ENCODE assay signal across 16 cellular contexts in genomic region chr11:44980533-44981427, GRCh38. TPM values are rescaled to one million over a fixed set of nuclear protein-coding genes. Genes with fewer than 3 reads are reported as not detected.
DNase-seq lines count a peak whose midpoint lies in the region; ATAC-seq, FAIRE-seq and TF ChIP-seq lines count a peak whose summit lies in the region.
"Had no signal": no experiment of that assay in that cellular context is flagged by ENCODE, and none has a peak within 500 bp of the region (broad histone marks: within the 10 kb centered on the region; RNA-seq: fewer than 3 reads in every experiment).

No MANE protein-coding gene starts in this region.

- no peak for FAIRE-seq in HepG2 (lab: Jason Lieb, UNC)

- intact Hi-C loops in HepG2 (cut with micrococcal nuclease; ENCODE audit: unreplicated experiment) (no loop called here), spleen (cut with DNase I; ENCODE audit: low total_unique reads) (no loop called here)

- H3K27me3 ChIP-seq in HepG2 (ENCODE audit: control insufficient read depth in 1 of 2, insufficient read depth in 2 of 2, low read length in 2 of 2) (peaks cover 0 to 18% of the 10 kb centered on the region in 2 experiments; a peak in 2 of 5 replicates), spleen (replicated peaks in 1 of 7) (no peaks in the 10 kb centered on the region)

- POLR2A ChIA-PET in HepG2 (lab: Yijun Ruan, JAX), result no interaction called here

- ATAC-seq in HepG2, result peak; percentile 38; the same call in 2 of the 3 replicates
- no peak for ATAC-seq in GM18861 (IDR thresholded peaks at IDR 0.05; ENCODE audit: unreplicated experiment)
- ATAC-seq: activated CD4-positive, CD25-positive, alpha-beta regulatory T cell treated with anti-CD3 and anti-CD28 coated beads, Interleukin-2, amount 50 U/mL, for 24 hours; activated CD8-positive, alpha-beta memory T cell treated with anti-CD3 and anti-CD28 coated beads, Interleukin-2, amount 10 ng/mL, durations not matched to agents 7 days and 5 days had no signal

- BruUV-seq in HepG2 (replicated peaks; lab: Mats Ljungman, UMichigan), result no TSS peak

- H3K79me2 ChIP-seq in HepG2 (ENCODE audit: insufficient read depth, low read length), result no peaks in the 10 kb centered on the region

- H3K9ac ChIP-seq in HepG2 (ENCODE audit: insufficient read depth, low read depth, low read length), result no peak overlapping the region

- in situ Hi-C loops in HepG2 (cut with HindIII; ENCODE audit: extremely low pct_ligation_motif_present, low pct_unique_long_range_greater_than_20kb), result no loop called here

- H3K36me3 ChIP-seq in HepG2 (replicated peaks in 1 of 2; ENCODE audit: control insufficient read depth in 1 of 2, insufficient read depth in 2 of 2, low read length in 2 of 2), result no peaks in the 10 kb centered on the region
- no peaks in the 10 kb centered on the region for H3K36me3 ChIP-seq in spleen

- H3K27ac ChIP-seq in VCaP, result peak overlapping the region; percentile 100
- H3K27ac ChIP-seq in HepG2 (ENCODE audit: extremely low read length, insufficient read depth, low read length), result no peak overlapping the region
- H3K27ac ChIP-seq in spleen, result peak overlapping the region in 4 of 8 donors; percentile 21 to 71 (median 60)

- no peak for TF ChIP-seq EP300 in HepG2 (IDR thresholded peaks at IDR 0.05; ENCODE audit: low read depth in 2 of 2, low read length in 2 of 2)
- TF ChIP-seq EP300 in HepG2 (CRISPR knock-in tag; IDR thresholded peaks at IDR 0.05; ENCODE audit: borderline replicate concordance), result no peak

- DNase-seq in NCI-H82 (lab: John Stamatoyannopoulos, UW) (peak; percentile 65), NCI-H82 treated with DMSO at 0.1 percent for 48 hours (lab: John Stamatoyannopoulos, UW; ENCODE audit: unreplicated experiment) (no peak), HepG2 (ENCODE audit: low spot score) (no peak), spleen (peak; percentile 79), SW 1271 (lab: John Stamatoyannopoulos, UW) (no peak)
- DNase-seq in activated T-cell treated with anti-CD3 and anti-CD28 coated beads, Interleukin-2, amount 50 U/mL, for 48 hours, result no peak
- DNase-seq: activated CD8-positive, alpha-beta memory T cell treated with anti-CD3 and anti-CD28 coated beads, Interleukin-2, amount 10 ng/mL, durations not matched to agents 7 days and 5 days; activated gamma-delta T cell treated with Interleukin-2 at 50 U/mL for 16 hours; CD4-positive, alpha-beta T cell; cortex of kidney; Kasumi-1; stimulated activated naive CD4-positive, alpha-beta T cell; T-helper 1 cell had no signal

- WGBS in HepG2 (ENCODE audit: low lambda C conversion rate), result 31% methylated on average over 11 of the region's 15 CpGs
- WGBS in spleen, 5 donors, result 42 to 60% (median 48%) methylated on average over 15 of the region's 15 CpGs

- no peak for TF ChIP-seq POLR2A in HepG2 (IDR thresholded peaks at IDR 0.05; ENCODE audit: insufficient read depth in 1 of 2, low read depth in 2 of 2, low read length in 2 of 2)
- no peak for TF ChIP-seq POLR2A in spleen (IDR thresholded peaks at IDR 0.05)

- no peaks in the 10 kb centered on the region for H4K20me1 ChIP-seq in HepG2 (ENCODE audit: insufficient read depth, low read length)

- TF ChIP-seq CTCF in VCaP (conservative IDR thresholded peaks at IDR 0.05), result no peak
- no peak for TF ChIP-seq CTCF in HepG2 (CRISPR knock-in tag; IDR thresholded peaks at IDR 0.05)
- TF ChIP-seq CTCF in spleen (IDR thresholded peaks at IDR 0.05 in 8 of 11, conservative IDR thresholded peaks at IDR 0.05 in 3 of 11), result no peak

- H2AFZ ChIP-seq in HepG2 (ENCODE audit: low read length), result no peak overlapping the region

- H3K4me2 ChIP-seq in HepG2 (ENCODE audit: low read depth, low read length), result no peak overlapping the region

- CTCF ChIA-PET in HepG2 (lab: Yijun Ruan, JAX; ENCODE audit: low intra/inter-chr PET ratio, low total read pairs), result no interaction called here

- H3K4me3 ChIP-seq in HepG2 (replicated peaks in 1 of 3; ENCODE audit: insufficient read depth in 1 of 3, low read depth in 2 of 3, low read length in 3 of 3), result no peak overlapping the region
- no peak overlapping the region for H3K4me3 ChIP-seq in spleen

- H3K9me3 ChIP-seq in HepG2 (ENCODE audit: low read length), result no peaks in the 10 kb centered on the region
- H3K9me3 ChIP-seq in spleen, result no peaks in the 10 kb centered on the region

- TF ChIP-seq RAD21 in HepG2 (CRISPR knock-in tag; IDR thresholded peaks at IDR 0.05), result no peak

- H3K4me1 ChIP-seq in HepG2 (ENCODE audit: insufficient read depth, low read length) (no peaks in the 10 kb centered on the region), spleen (peaks cover 35 to 59% (median 51%) of the 10 kb centered on the region in 6 donors)

TF ChIP-seq in HepG2, 621 proteins besides CTCF, POLR2A, EP300 and RAD21:
- no peak for TF ChIP-seq ZMAT3 (CRISPR knock-in tag; conservative IDR thresholded peaks at IDR 0.05)
- TF ChIP-seq PCBP2 (optimal IDR thresholded peaks at IDR 0.05; ENCODE audit: low read depth, low read length, poor library complexity, severe bottlenecking), result no peak

RNA-seq across cellular contexts. Expression of gene TP53I11, which starts 30.1 kb away (rescaled TPM):
- total RNA-seq in HepG2 (2016; rRNA removed; fragmentation: Illumina TruSeq; extraction: Trizol), result not detected in 2 replicates
- not detected in 2 replicates for total RNA-seq in HepG2 (2016; cell fraction: cytosol; rRNA removed; fragmentation: Illumina TruSeq; extraction: Trizol; ENCODE audit: low read depth)
- not detected in 2 replicates for total RNA-seq in HepG2 (2016; cell fraction: insoluble cytoplasmic fraction; rRNA removed; fragmentation: Illumina TruSeq; extraction: Trizol)
- not detected in 2 replicates for total RNA-seq in HepG2 (2016; cell fraction: membrane; rRNA removed; fragmentation: Illumina TruSeq; extraction: Trizol)
- not detected in 2 replicates for total RNA-seq in HepG2 (2016; cell fraction: nucleus; rRNA removed; fragmentation: Illumina TruSeq; extraction: Trizol)
- polyA plus RNA-seq in HepG2 (2011; rRNA removed), result not detected in 2 replicates
- not detected in 2 replicates for polyA plus RNA-seq in HepG2 (2011; cell fraction: cytosol; rRNA removed)
- not detected in 2 replicates for polyA plus RNA-seq in HepG2 (2011; cell fraction: nucleus; rRNA removed)
- not detected in 2 replicates for polyA plus RNA-seq in HepG2 (2012)
- not detected in 2 replicates for polyA plus RNA-seq in HepG2 (2016; cell fraction: cytosol; fragmentation: Illumina TruSeq; extraction: Trizol; ENCODE audit: low read depth)
- polyA plus RNA-seq in HepG2 (2016; cell fraction: insoluble cytoplasmic fraction; fragmentation: Illumina TruSeq; extraction: Trizol; ENCODE audit: low read depth), result not detected in 2 replicates
- polyA plus RNA-seq in HepG2 (2016; cell fraction: membrane; fragmentation: Illumina TruSeq; extraction: Trizol; ENCODE audit: low read depth), result not detected in 2 replicates
- not detected in 2 replicates for polyA plus RNA-seq in HepG2 (2016; cell fraction: nucleus; fragmentation: Illumina TruSeq; extraction: Trizol; ENCODE audit: insufficient read depth, low read depth)
- polyA minus RNA-seq in HepG2 (2011; rRNA and poly(A)+ RNA removed; ENCODE audit: low replicate concordance), result 1.0 TPM in 1 of 2 replicates, not detected in the other
- not detected in 2 replicates for polyA minus RNA-seq in HepG2 (2011; cell fraction: cytosol; rRNA and poly(A)+ RNA removed)
- polyA minus RNA-seq in HepG2 (2011; cell fraction: nucleus; rRNA and poly(A)+ RNA removed), result not detected in 2 replicates
- 100 to 1,000 TPM in 5 of 7 donors, 10 to 100 TPM in 2; 80.1 to 169 (median 110) TPM for total RNA-seq in spleen
- 10 to 100 TPM; 10.2 to 48.0 (median 11.6) TPM for polyA plus RNA-seq in spleen

Comparison
In these comparisons a context has a peak if more than half of its experiments do, and no peak if none do; other contexts are left out.
1. DNase-seq: peak in NCI-H82 (single experiment) and spleen (single experiment); none in NCI-H82 treated with DMSO at 0.1 percent for 48 hours (single experiment), HepG2 (single experiment), SW 1271 (0 of 2) and activated T-cell treated with anti-CD3 and anti-CD28 coated beads, Interleukin-2, amount 50 U/mL, for 48 hours (0 of 2).
2. RNA of gene TP53I11, which starts 30.1 kb away (total RNA-seq): 80.1 to 169 TPM in spleen; not detected in HepG2; every median in the first group is over 10 times any median in the second.